Comparison of ENCODE assay signal across 23 cellular contexts in genomic region chr13:83620535-83621220, GRCh38.
DNase-seq lines count a peak whose midpoint lies in the region; ATAC-seq and TF ChIP-seq lines count a peak whose summit lies in the region.
"Had no signal": no experiment of that assay in that cellular context is flagged by ENCODE, and none has a peak within 500 bp of the region (broad histone marks: within the 10 kb centered on the region; RNA-seq: fewer than 3 reads in every experiment).

No MANE protein-coding gene starts in this region.

- ATAC-seq in HG02798 (IDR thresholded peaks at IDR 0.05; ENCODE audit: poor library complexity, unreplicated experiment) (no peak), HG03439 (IDR thresholded peaks at IDR 0.05; ENCODE audit: unreplicated experiment) (no peak)
- ATAC-seq: left ventricle myocardium superior had no signal

- TF ChIP-seq CTCF in cardiac fibroblast (IDR thresholded peaks at IDR 0.05; ENCODE audit: low read depth, low read length): no peak

- DNase-seq in EH (ENCODE audit: low read depth) (peak; percentile 36), NCI-H226 (peak; percentile 45), cardiac fibroblast (ENCODE audit: low read depth in 2 of 2) (peak; percentile 32 to 54), myocyte (ENCODE audit: low read depth) (peak; percentile 8), hippocampal formation (lab: John Stamatoyannopoulos, UW) (no peak), islet precursor cell (no peak)
- DNase-seq: activated CD4-positive, alpha-beta T cell treated with anti-CD3 and anti-CD28 coated beads, Interleukin-2, amount 50 U/mL, for 1 hour; activated naive CD4-positive, alpha-beta T cell; AML-193; DMS79 treated with DMSO at 0.1 percent for 48 hours; glutamatergic neuron; left ventricle myocardium superior; NCI-H1417; NCI-H524 treated with DMSO at 0.1 percent for 48 hours; retina; SHP77; stimulated activated CD4-positive, alpha-beta T cell treated with anti-CD3 and anti-CD28 coated beads, Interleukin-12 subunit alpha, Interleukin-12 subunit beta, amount 100 ng/mL, for 4 hours; T-helper 1 cell; uterus had no signal

- no peak overlapping the region for H3K4me3 ChIP-seq in cardiac fibroblast (replicated peaks in 1 of 2; ENCODE audit: low read depth in 2 of 2, low read length in 2 of 2)
- H3K4me3 ChIP-seq: ascending aorta, coronary artery, uterus had no signal

Comparison
In these comparisons a context has a peak if more than half of its experiments do, and no peak if none do; other contexts are left out.
1. DNase-seq: peak in EH (single experiment), NCI-H226 (single experiment), cardiac fibroblast (2 of 2) and myocyte (single experiment); none in hippocampal formation (0 of 2) and islet precursor cell (single experiment).